Comparison of ENCODE assay signal across 1 cellular context in genomic region chr2:121748202-121748601, GRCh38.
TF ChIP-seq lines count a peak whose summit lies in the region.

No MANE protein-coding gene starts in this region.

TF ChIP-seq in K562, 482 proteins besides CTCF, POLR2A, EP300 and RAD21 (continued from another document):
- TF ChIP-seq DEAF1 (CRISPR knock-in tag; IDR thresholded peaks at IDR 0.05): peak; percentile 30; the same call in 1 of the 2 replicates
- no peak for TF ChIP-seq KDM4B (IDR thresholded peaks at IDR 0.05; ENCODE audit: borderline replicate concordance in 2 of 2, low read depth in 1 of 2)
- no peak for TF ChIP-seq HMBOX1 (IDR thresholded peaks at IDR 0.05)
- no peak for TF ChIP-seq ZNF347 (CRISPR knock-in tag; IDR thresholded peaks at IDR 0.05; ENCODE audit: low read depth)
- no peak for TF ChIP-seq HOMEZ (CRISPR knock-in tag; IDR thresholded peaks at IDR 0.05)
- TF ChIP-seq POLR2B (IDR thresholded peaks at IDR 0.05; ENCODE audit: low read depth, partially characterized antibody): no peak
- TF ChIP-seq ZNF561 (CRISPR knock-in tag; conservative IDR thresholded peaks at IDR 0.05): no peak
- TF ChIP-seq CTCFL (IDR thresholded peaks at IDR 0.05; ENCODE audit: borderline replicate concordance, insufficient read depth, low read depth, low read length, poor library complexity, severe bottlenecking): peak; percentile 8
- no peak for TF ChIP-seq EWSR1 (IDR thresholded peaks at IDR 0.05; ENCODE audit: borderline replicate concordance, low read depth, partially characterized antibody)
- 0 out of 4 replicates have a peak, but pooled peaks of 1 of the 2 experiments have one; percentile 39 for TF ChIP-seq TRIM24 (IDR thresholded peaks at IDR 0.05)
- TF ChIP-seq SMC3 (conservative IDR thresholded peaks at IDR 0.05; ENCODE audit: insufficient read depth, low read depth, low read length): 0 out of 2 replicates have a peak, but pooled peaks have one; percentile 19
